In genomic region chr3:21542656-21543379, GRCh38 we compare ENCODE assay signal across 21 cellular contexts.
"Had no signal": no experiment of that assay in that cellular context is flagged by ENCODE, and none has a peak within 500 bp of the region (broad histone marks: within the 10 kb centered on the region; RNA-seq: fewer than 3 reads in every experiment).

No MANE protein-coding gene starts in this region.

- DNase-seq: activated CD4-positive, alpha-beta T cell treated with anti-CD3 and anti-CD28 coated beads, Interleukin-2, amount 50 U/mL, for 48 hours; activated CD4-positive, CD25-positive, alpha-beta regulatory T cell treated with anti-CD3 and anti-CD28 coated beads, Interleukin-2, amount 50 U/mL, for 72 hours; activated naive CD4-positive, alpha-beta T cell treated with anti-CD3 and anti-CD28 coated beads for 36 hours; activated naive CD8-positive, alpha-beta T cell treated with anti-CD3 and anti-CD28 coated beads, Interleukin-2, amount 50 U/mL, for 24 hours; erythroblast; gastrocnemius medialis; heart right ventricle; kidney glomerular epithelial cell; left ventricle myocardium superior; mesenchymal stem cell; occipital lobe; stimulated activated CD4-positive, alpha-beta T cell treated with anti-CD3 and anti-CD28 coated beads, Interleukin-4, amount 100 ng/mL, for 4 hours; stimulated activated CD8-positive, alpha-beta memory T cell treated with anti-CD3 and anti-CD28 coated beads, Interleukin-4, amount 100 ng/mL, for 48 hours; stimulated activated naive CD4-positive, alpha-beta T cell treated with Interleukin-2 at 50 U/mL for 16 hours; substantia nigra; transverse colon had no signal

- H3K36me3 ChIP-seq: gastrocnemius medialis, heart right ventricle, right atrium auricular region, transverse colon had no signal

- H3K27me3 Mint-ChIP-seq: activated naive CD8-positive, alpha-beta T cell treated with anti-CD3 and anti-CD28 coated beads, Interleukin-2, amount 50 U/mL, for 24 hours; natural killer cell treated with Interleukin-12 subunit alpha and Interleukin-12 subunit beta and Interleukin-15 and Interleukin-18, amount 100 ng/mL, for 72 hours had no signal

- H3K27ac Mint-ChIP-seq: activated naive CD4-positive, alpha-beta T cell treated with anti-CD3 and anti-CD28 coated beads for 36 hours; activated naive CD8-positive, alpha-beta T cell treated with anti-CD3 and anti-CD28 coated beads, Interleukin-2, amount 50 U/mL, for 24 hours; activated T-helper 2 cell treated with anti-CD3 and anti-CD28 coated beads, Interferon-gamma antibody, Interleukin-2, Interleukin-4, amounts not matched to agents 10 μg/mL and 5 μg/mL and 100 μg/mL, durations not matched to agents 14 hours and 24 hours and 36 hours; natural killer cell treated with Interleukin-12 subunit alpha and Interleukin-12 subunit beta and Interleukin-15 and Interleukin-18, amount 100 ng/mL, for 72 hours; T-helper 2 cell treated with Interferon-gamma antibody and Interleukin-4, amounts not matched to agents 5 μg/mL and 100 μg/mL, for 36 hours had no signal

- H3K4me1 ChIP-seq: gastrocnemius medialis, heart right ventricle, right atrium auricular region, transverse colon had no signal

- H3K4me3 Mint-ChIP-seq: activated naive CD8-positive, alpha-beta T cell treated with anti-CD3 and anti-CD28 coated beads, Interleukin-2, amount 50 U/mL, for 24 hours; natural killer cell treated with Interleukin-12 subunit alpha and Interleukin-12 subunit beta and Interleukin-15 and Interleukin-18, amount 100 ng/mL, for 72 hours; T-helper 2 cell treated with Interferon-gamma antibody and Interleukin-4, amounts not matched to agents 5 μg/mL and 100 μg/mL, for 36 hours had no signal

- H3K27me3 ChIP-seq: gastrocnemius medialis, heart right ventricle, right atrium auricular region, transverse colon had no signal

- H3K27ac ChIP-seq: gastrocnemius medialis, heart right ventricle, right atrium auricular region, skin epidermis, transverse colon had no signal

- H3K9me3 ChIP-seq: gastrocnemius medialis, heart right ventricle, right atrium auricular region had no signal

- H3K4me3 ChIP-seq: gastrocnemius medialis, heart right ventricle, right atrium auricular region, skin epidermis, transverse colon had no signal

- H3K4me1 Mint-ChIP-seq: activated naive CD8-positive, alpha-beta T cell treated with anti-CD3 and anti-CD28 coated beads, Interleukin-2, amount 50 U/mL, for 24 hours had no signal

- ATAC-seq: activated naive CD8-positive, alpha-beta T cell treated with anti-CD3 and anti-CD28 coated beads, Interleukin-2, amount 50 U/mL, for 24 hours; gastrocnemius medialis; heart right ventricle; left ventricle myocardium superior; natural killer cell treated with Interleukin-12 subunit alpha and Interleukin-12 subunit beta and Interleukin-15 and Interleukin-18, amount 100 ng/mL, for 72 hours had no signal

- H3K36me3 Mint-ChIP-seq: natural killer cell treated with Interleukin-12 subunit alpha and Interleukin-12 subunit beta and Interleukin-15 and Interleukin-18, amount 100 ng/mL, for 72 hours had no signal
